Comparison of ENCODE assay signal across 28 cellular contexts in the genomic region with DNA sequence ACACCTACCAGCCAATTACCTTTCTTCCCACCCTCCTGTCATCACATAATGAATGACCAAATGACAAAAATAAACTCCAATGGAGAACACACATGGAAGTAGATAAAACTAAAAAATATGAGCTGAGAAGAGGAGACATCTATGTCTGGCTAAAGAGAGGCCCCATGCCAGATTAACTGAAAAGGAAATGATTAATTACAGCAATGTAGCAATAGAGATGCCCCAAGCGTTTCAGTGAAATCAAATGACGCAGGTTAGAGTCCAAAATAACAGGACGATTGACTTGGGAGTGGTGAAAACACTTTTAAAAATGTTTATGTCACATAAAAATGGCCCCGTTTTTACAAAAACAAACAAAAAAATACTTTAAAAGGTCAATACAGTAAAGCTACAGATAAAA. TPM values are rescaled to one million over a fixed set of nuclear protein-coding genes. Genes with fewer than 3 reads are reported as not detected.
A peak's percentile ranks its signal among the peaks of the same experiment; 100 is the strongest.
DNase-seq lines count a peak whose midpoint lies in the region; ATAC-seq, FAIRE-seq and TF ChIP-seq lines count a peak whose summit lies in the region.
"Had no signal": no experiment of that assay in that cellular context is flagged by ENCODE, and none has a peak within 500 bp of the region (broad histone marks: within the 10 kb centered on the region; RNA-seq: fewer than 3 reads in every experiment).

No MANE protein-coding gene starts in this region.

- TF ChIP-seq EP300 in A549 (IDR thresholded peaks at IDR 0.05): peak; percentile 97; a peak in 4 of 5 replicates

- H3K27me3 ChIP-seq in ascending aorta: no peaks in the 10 kb centered on the region
- H3K27me3 ChIP-seq: neutrophil had no signal

- TF ChIP-seq RAD21 in A549 (conservative IDR thresholded peaks at IDR 0.05 in 1 of 2, IDR thresholded peaks at IDR 0.05 in 1 of 2): peak in 1 of 2 experiments; percentile 71; a peak in 3 of 5 replicates

- no peaks in the 10 kb centered on the region for H3K36me3 ChIP-seq in ascending aorta
- H3K36me3 ChIP-seq: neutrophil had no signal

- TF ChIP-seq CTCF in A549 (IDR thresholded peaks at IDR 0.05) (no peak), RWPE1 (conservative IDR thresholded peaks at IDR 0.05; ENCODE audit: low read depth) (no peak), fibroblast of mammary gland (conservative IDR thresholded peaks at IDR 0.05; ENCODE audit: control insufficient read depth, insufficient read depth, low read depth, low read length) (no peak), ascending aorta (IDR thresholded peaks at IDR 0.05) (no peak)

- no peak for FAIRE-seq in A549 (lab: Jason Lieb, UNC)

- H3K9me3 ChIP-seq in A549 (peaks cover 6% of the 10 kb centered on the region; the same call in 1 of the 3 replicates), ascending aorta (no peaks in the 10 kb centered on the region)
- H3K9me3 ChIP-seq: neutrophil had no signal

- H3K27ac ChIP-seq in A549 (peak overlapping the region; percentile 77 to 83), RWPE1 (no peak overlapping the region), ascending aorta (no peak overlapping the region)
- H3K27ac ChIP-seq: neutrophil, VCaP had no signal

- POLR2A ChIA-PET in A549 (lab: Yijun Ruan, JAX) (no interaction called here), RWPE1 (lab: Yijun Ruan, JAX; ENCODE audit: low non-redundant PET) (no interaction called here)

- peak; percentile 90 to 92 for ATAC-seq in A549
- ATAC-seq: left ventricle myocardium superior; sciatic nerve; stimulated activated memory B cell treated with anti-CD40 and anti-IgM and Interleukin-4, amounts not matched to agents 10 μg/mL and 1 μg/mL and 100 μg/mL, for 72 hours had no signal

- H3K4me3 ChIP-seq in A549 (no peak overlapping the region), fibroblast of mammary gland (ENCODE audit: control insufficient read depth, low read depth, low read length) (no peak overlapping the region), ascending aorta (no peak overlapping the region)

- H3K4me1 ChIP-seq in A549 (peaks cover 26% of the 10 kb centered on the region), ascending aorta (no peaks in the 10 kb centered on the region)

- TF ChIP-seq POLR2A in A549 (IDR thresholded peaks at IDR 0.05; ENCODE audit: low read length): no peak

- intact Hi-C loops in ascending aorta (cut with DNase I): no loop called here

- peak overlapping the region; percentile 35 for H3K4me2 ChIP-seq in A549

- CTCF ChIA-PET in A549 (lab: Yijun Ruan, JAX): interaction anchor here (0.8 to 0.9 kb wide), 2 partner anchors 18 to 120 kb away, joined by 3 read pairs; no protein-coding TSS in a partner anchor
- CTCF ChIA-PET in RWPE1 (lab: Yijun Ruan, JAX): interaction anchor here (0.6 to 0.7 kb wide), 2 partner anchors 90 to 146 kb away, joined by 3 read pairs; no protein-coding TSS in a partner anchor

- peak; percentile 30 to 84 for DNase-seq in A549 (ENCODE audit: low read depth in 1 of 2, low spot score in 1 of 2)
- peak; percentile 75 for DNase-seq in EH (ENCODE audit: low read depth)
- peak; percentile 74 for DNase-seq in RWPE1 (ENCODE audit: low spot score)
- DNase-seq in fibroblast of mammary gland (ENCODE audit: low read depth): peak; percentile 63
- DNase-seq in NCI-H446 treated with DMSO at 0.1 percent for 48 hours (lab: John Stamatoyannopoulos, UW): no peak
- no peak for DNase-seq in NCI-H2196 treated with DMSO at 0.1 percent for 48 hours (lab: John Stamatoyannopoulos, UW; ENCODE audit: unreplicated experiment)
- DNase-seq in ascending aorta (ENCODE audit: low spot score in 2 of 2): no peak
- DNase-seq in NCI-H146 treated with DMSO at 0.1 percent for 48 hours (lab: John Stamatoyannopoulos, UW; ENCODE audit: unreplicated experiment): no peak
- DNase-seq: activated CD4-positive, alpha-beta T cell treated with anti-CD3 and anti-CD28 coated beads for 4 hours; activated gamma-delta T cell; GOT3; hypothalamus; left ventricle myocardium superior; naive B cell; NCI-H1105; NCI-H2029; NCI-H2227 treated with DMSO at 0.1 percent for 48 hours; NCI-H82; OCI-M1; Right ventricle myocardium superior; stimulated activated CD4-positive, alpha-beta T cell treated with anti-CD3 and anti-CD28 coated beads, Interleukin-12 subunit alpha, Interleukin-12 subunit beta, amount 100 ng/mL, for 4 hours; stimulated activated CD4-positive, alpha-beta T cell treated with anti-CD3 and anti-CD28 coated beads, Interleukin-4, amount 100 ng/mL, for 4 hours; substantia nigra had no signal

- WGBS in A549 (ENCODE audit: missing lambda C conversion rate): 11% methylated on average over 4 of the region's 4 CpGs

TF ChIP-seq in A549, 52 proteins besides CTCF, POLR2A, EP300 and RAD21 (continues in another document):
- TF ChIP-seq ZC3H11A (IDR thresholded peaks at IDR 0.05) (no peak), ZSCAN20 (CRISPR knock-in tag; IDR thresholded peaks at IDR 0.05) (peak; percentile 20; the same call in 1 of the 2 replicates), HDAC2 (IDR thresholded peaks at IDR 0.05) (no peak), RFX5 (IDR thresholded peaks at IDR 0.05) (no peak), POLR2AphosphoS2 (conservative IDR thresholded peaks at IDR 0.05; ENCODE audit: low read length) (no peak), HEYL (CRISPR knock-in tag; IDR thresholded peaks at IDR 0.05) (no peak), HOXB5 (CRISPR knock-in tag; IDR thresholded peaks at IDR 0.05) (peak; percentile 99), CEBPB (IDR thresholded peaks at IDR 0.05) (peak; percentile 79 to 94), JUN (IDR thresholded peaks at IDR 0.05) (peak; percentile 94 to 96; a peak in 4 of 5 replicates), FOXS1 (CRISPR knock-in tag; IDR thresholded peaks at IDR 0.05) (no peak), SMC3 (IDR thresholded peaks at IDR 0.05) (peak; percentile 68), RARB (CRISPR knock-in tag; IDR thresholded peaks at IDR 0.05) (no peak), MYC (IDR thresholded peaks at IDR 0.05; ENCODE audit: borderline replicate concordance, low read length) (no peak), GATA3 (IDR thresholded peaks at IDR 0.05; ENCODE audit: borderline replicate concordance) (peak; percentile 80), EHF (CRISPR knock-in tag; IDR thresholded peaks at IDR 0.05) (no peak), FOSL2 (IDR thresholded peaks at IDR 0.05) (peak; percentile 64; the same call in 1 of the 2 replicates), FOSL2 (CRISPR knock-in tag; IDR thresholded peaks at IDR 0.05) (peak; percentile 69), HOXB13 (CRISPR knock-in tag; IDR thresholded peaks at IDR 0.05; ENCODE audit: low read depth) (no peak), TFCP2L1 (CRISPR knock-in tag; IDR thresholded peaks at IDR 0.05) (no peak), EHMT2 (IDR thresholded peaks at IDR 0.05; ENCODE audit: low read depth) (no peak), BHLHE40 (IDR thresholded peaks at IDR 0.05; ENCODE audit: low read depth, low read length) (no peak), CBX8 (IDR thresholded peaks at IDR 0.05) (no peak), HOXA7 (CRISPR knock-in tag; IDR thresholded peaks at IDR 0.05) (no peak), KDM1A (IDR thresholded peaks at IDR 0.05; ENCODE audit: low read depth) (no peak), NFE2L2 (conservative IDR thresholded peaks at IDR 0.05; ENCODE audit: low read length) (no peak), ZNF302 (CRISPR knock-in tag; IDR thresholded peaks at IDR 0.05) (no peak), JUNB (IDR thresholded peaks at IDR 0.05) (peak; percentile 93), ESRRA (IDR thresholded peaks at IDR 0.05; ENCODE audit: borderline replicate concordance, low read length) (no peak), RNF2 (IDR thresholded peaks at IDR 0.05; ENCODE audit: borderline replicate concordance, low read depth) (no peak)
- TF ChIP-seq, protein P1, sequence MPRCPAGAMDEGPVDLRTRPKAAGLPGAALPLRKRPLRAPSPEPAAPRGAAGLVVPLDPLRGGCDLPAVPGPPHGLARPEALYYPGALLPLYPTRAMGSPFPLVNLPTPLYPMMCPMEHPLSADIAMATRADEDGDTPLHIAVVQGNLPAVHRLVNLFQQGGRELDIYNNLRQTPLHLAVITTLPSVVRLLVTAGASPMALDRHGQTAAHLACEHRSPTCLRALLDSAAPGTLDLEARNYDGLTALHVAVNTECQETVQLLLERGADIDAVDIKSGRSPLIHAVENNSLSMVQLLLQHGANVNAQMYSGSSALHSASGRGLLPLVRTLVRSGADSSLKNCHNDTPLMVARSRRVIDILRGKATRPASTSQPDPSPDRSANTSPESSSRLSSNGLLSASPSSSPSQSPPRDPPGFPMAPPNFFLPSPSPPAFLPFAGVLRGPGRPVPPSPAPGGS (IDR thresholded peaks at IDR 0.05): peak; percentile 96
- TF ChIP-seq, protein P2, sequence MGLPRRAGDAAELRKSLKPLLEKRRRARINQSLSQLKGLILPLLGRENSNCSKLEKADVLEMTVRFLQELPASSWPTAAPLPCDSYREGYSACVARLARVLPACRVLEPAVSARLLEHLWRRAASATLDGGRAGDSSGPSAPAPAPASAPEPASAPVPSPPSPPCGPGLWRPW (IDR thresholded peaks at IDR 0.05): peak; percentile 91
- TF ChIP-seq, protein P3, sequence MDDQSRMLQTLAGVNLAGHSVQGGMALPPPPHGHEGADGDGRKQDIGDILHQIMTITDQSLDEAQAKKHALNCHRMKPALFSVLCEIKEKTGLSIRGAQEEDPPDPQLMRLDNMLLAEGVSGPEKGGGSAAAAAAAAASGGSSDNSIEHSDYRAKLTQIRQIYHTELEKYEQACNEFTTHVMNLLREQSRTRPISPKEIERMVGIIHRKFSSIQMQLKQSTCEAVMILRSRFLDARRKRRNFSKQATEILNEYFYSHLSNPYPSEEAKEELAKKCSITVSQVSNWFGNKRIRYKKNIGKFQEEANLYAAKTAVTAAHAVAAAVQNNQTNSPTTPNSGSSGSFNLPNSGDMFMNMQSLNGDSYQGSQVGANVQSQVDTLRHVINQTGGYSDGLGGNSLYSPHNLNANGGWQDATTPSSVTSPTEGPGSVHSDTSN (IDR thresholded peaks at IDR 0.05): no peak
- TF ChIP-seq, protein P4, sequence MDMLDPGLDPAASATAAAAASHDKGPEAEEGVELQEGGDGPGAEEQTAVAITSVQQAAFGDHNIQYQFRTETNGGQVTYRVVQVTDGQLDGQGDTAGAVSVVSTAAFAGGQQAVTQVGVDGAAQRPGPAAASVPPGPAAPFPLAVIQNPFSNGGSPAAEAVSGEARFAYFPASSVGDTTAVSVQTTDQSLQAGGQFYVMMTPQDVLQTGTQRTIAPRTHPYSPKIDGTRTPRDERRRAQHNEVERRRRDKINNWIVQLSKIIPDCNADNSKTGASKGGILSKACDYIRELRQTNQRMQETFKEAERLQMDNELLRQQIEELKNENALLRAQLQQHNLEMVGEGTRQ (IDR thresholded peaks at IDR 0.05): no peak

RNA-seq across cellular contexts. Expression of a gene that starts 59.6 kb away (rescaled TPM):
- polyA plus RNA-seq in A549 (2011; rRNA removed) (0.13 and 0.17 TPM in 2 replicates), A549 (2017; fragmentation: RNase III; extraction: RNeasy Plus Mini Kit Qiagen cat#74134 plus additional on column Dnase treatment) (0.14 to 0.18 TPM (median 0.16 TPM) in 3 replicates)
- polyA plus RNA-seq in A549 (2012; cell fraction: cytosol; rRNA removed): 0.01 and 0.04 TPM in 2 replicates
- polyA plus RNA-seq in A549 (2012; cell fraction: nucleus; rRNA removed): 0.01 TPM in 2 replicates
- polyA minus RNA-seq in A549 (2011; rRNA and poly(A)+ RNA removed): 0.17 and 0.19 TPM in 2 replicates
- total RNA-seq in ascending aorta: 3.2 TPM
- total RNA-seq: mesothelial cell of epicardium, Right ventricle myocardium superior had no signal

Comparison
In these comparisons a context has a peak if more than half of its experiments do, and no peak if none do; other contexts are left out.
1. DNase-seq: peak in A549 (2 of 2), EH (single experiment), RWPE1 (single experiment) and fibroblast of mammary gland (single experiment); none in NCI-H446 treated with DMSO at 0.1 percent for 48 hours (single experiment), NCI-H2196 treated with DMSO at 0.1 percent for 48 hours (single experiment), ascending aorta (0 of 2) and NCI-H146 treated with DMSO at 0.1 percent for 48 hours (single experiment).
2. H3K27ac ChIP-seq: peak in A549 (2 of 2); none in RWPE1 (single experiment) and ascending aorta (0 of 2).